1 cellular context compared by ENCODE assay signal in the genomic region with DNA sequence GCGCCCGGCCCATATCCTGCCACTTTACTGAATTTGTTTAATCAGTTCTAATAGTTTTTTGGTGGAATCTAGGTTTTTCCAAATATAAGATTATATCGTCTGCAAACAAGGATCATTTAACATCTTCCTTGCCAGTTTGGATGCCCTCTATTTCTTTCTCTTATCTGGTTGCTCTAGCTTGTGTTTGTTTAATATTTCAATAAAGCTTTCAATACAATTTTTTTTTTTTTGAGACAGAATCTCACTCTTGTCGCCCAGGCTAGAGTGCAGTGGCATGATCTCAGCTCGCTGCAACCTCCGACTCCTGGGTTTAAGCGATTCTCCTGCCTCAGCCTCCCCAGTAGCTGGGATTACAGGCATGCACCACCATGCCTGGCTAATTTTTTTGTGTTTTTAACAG. TPM values are rescaled to one million over a fixed set of nuclear protein-coding genes. Genes with fewer than 3 reads are reported as not detected.
"Had no signal": no experiment of that assay in that cellular context is flagged by ENCODE, and none has a peak within 500 bp of the region (broad histone marks: within the 10 kb centered on the region; RNA-seq: fewer than 3 reads in every experiment).

No MANE protein-coding gene starts in this region.

RNA-seq across cellular contexts. Expression of a gene that starts 43.6 kb away (rescaled TPM):
- polyA plus RNA-seq: mammary epithelial cell had no signal
